9 cellular contexts compared by ENCODE assay signal in genomic region chr12:47408171-47408871, GRCh38.
A peak's percentile ranks its signal among the peaks of the same experiment; 100 is the strongest.
DNase-seq lines count a peak whose midpoint lies in the region; ATAC-seq, FAIRE-seq and TF ChIP-seq lines count a peak whose summit lies in the region.
"Had no signal": no experiment of that assay in that cellular context is flagged by ENCODE, and none has a peak within 500 bp of the region (broad histone marks: within the 10 kb centered on the region; RNA-seq: fewer than 3 reads in every experiment).

No MANE protein-coding gene starts in this region.

- H3K79me2 ChIP-seq in H9 (ENCODE audit: insufficient read depth, low read length): no peaks in the 10 kb centered on the region

- H3K4me1 Mint-ChIP-seq in activated naive CD4-positive, alpha-beta T cell treated with anti-CD3 and anti-CD28 coated beads for 36 hours (ENCODE audit: low read depth): peaks cover 76% of the 10 kb centered on the region
- H3K4me1 Mint-ChIP-seq in H9: no peaks in the 10 kb centered on the region; a peak in 1 of 4 replicates
- H3K4me1 Mint-ChIP-seq in T-helper 2 cell treated with Interferon-gamma antibody and Interleukin-4, amounts not matched to agents 5 μg/mL and 100 μg/mL, for 36 hours (ENCODE audit: low read depth): peaks cover 30% of the 10 kb centered on the region

- H3K23me2 ChIP-seq in H9 (ENCODE audit: insufficient read length, low read depth, low read length, poor library complexity, severe bottlenecking): no peaks in the 10 kb centered on the region

- H3K4me1 ChIP-seq in H9 (ENCODE audit: insufficient read depth, low read length) (no peaks in the 10 kb centered on the region), adrenal gland (replicated peaks in 1 of 2) (no peaks in the 10 kb centered on the region), pancreas (no peaks in the 10 kb centered on the region), suprapubic skin (no peaks in the 10 kb centered on the region)

- no peak overlapping the region for H3K4me3 Mint-ChIP-seq in activated naive CD4-positive, alpha-beta T cell treated with anti-CD3 and anti-CD28 coated beads for 36 hours
- H3K4me3 Mint-ChIP-seq in H9: no peak overlapping the region
- no peak overlapping the region for H3K4me3 Mint-ChIP-seq in T-helper 2 cell treated with Interferon-gamma antibody and Interleukin-4, amounts not matched to agents 5 μg/mL and 100 μg/mL, for 36 hours

- no peak overlapping the region for H3K4ac ChIP-seq in H9 (ENCODE audit: low read depth, low read length)

- H4K20me1 ChIP-seq in H9 (ENCODE audit: control insufficient read depth, insufficient read depth, insufficient read length): no peaks in the 10 kb centered on the region

- no peak overlapping the region for H3K9ac ChIP-seq in H9 (ENCODE audit: extremely low read depth, insufficient read length, low read length)

- H3T11ph ChIP-seq in H9 (ENCODE audit: low read length): no peak overlapping the region

- TF ChIP-seq POLR2A in adrenal gland (IDR thresholded peaks at IDR 0.05) (no peak), suprapubic skin (IDR thresholded peaks at IDR 0.05) (no peak)

- no peak overlapping the region for H3K14ac ChIP-seq in H9 (ENCODE audit: insufficient read depth, low read length)

- no CpG with 5 or more reads among the region's 2 CpGs for WGBS in H9 (ENCODE audit: extremely low coverage, insufficient read length, low lambda C conversion rate)
- 60 to 77% (median 69%) methylated on average over 2 of the region's 2 CpGs for WGBS in adrenal gland, 4 donors
- 59 to 60% methylated on average over 2 of the region's 2 CpGs for WGBS in pancreas, 2 donors
- 69% methylated on average over 2 of the region's 2 CpGs for WGBS in suprapubic skin

- H3K27ac ChIP-seq in H9 (ENCODE audit: insufficient read length, low read depth, low read length): no peak overlapping the region
- no peak overlapping the region for H3K27ac ChIP-seq in adrenal gland
- peak overlapping the region in 1 of 4 donors; percentile 8 for H3K27ac ChIP-seq in pancreas
- H3K27ac ChIP-seq in suprapubic skin: no peak overlapping the region

- H3K27me3 Mint-ChIP-seq in activated naive CD4-positive, alpha-beta T cell treated with anti-CD3 and anti-CD28 coated beads for 36 hours (ENCODE audit: low read depth): no peaks in the 10 kb centered on the region
- no peaks in the 10 kb centered on the region; the same call in 1 of the 2 replicates for H3K27me3 Mint-ChIP-seq in H9 (ENCODE audit: low read depth)
- H3K27me3 Mint-ChIP-seq in T-helper 2 cell treated with Interferon-gamma antibody and Interleukin-4, amounts not matched to agents 5 μg/mL and 100 μg/mL, for 36 hours (ENCODE audit: low read depth): no peaks in the 10 kb centered on the region

- CTCF ChIA-PET in activated naive CD4-positive, alpha-beta T cell treated with anti-CD3 and anti-CD28 coated beads for 36 hours (lab: Charles Lee): interaction anchor here (0.8 to 4.4 kb wide), 7 partner anchors 12 to 376 kb away, joined by 3 to 24 read pairs (median 3); no protein-coding TSS in a partner anchor

- H3K9me3 Mint-ChIP-seq in activated naive CD4-positive, alpha-beta T cell treated with anti-CD3 and anti-CD28 coated beads for 36 hours: no peaks in the 10 kb centered on the region
- peaks cover 0 to 4% of the 10 kb centered on the region in 2 experiments; a peak in 2 of 5 replicates for H3K9me3 Mint-ChIP-seq in H9
- H3K9me3 Mint-ChIP-seq in T-helper 2 cell treated with Interferon-gamma antibody and Interleukin-4, amounts not matched to agents 5 μg/mL and 100 μg/mL, for 36 hours: no peaks in the 10 kb centered on the region

- no peak overlapping the region for H2BK5ac ChIP-seq in H9 (ENCODE audit: insufficient read length, low read length)

- peaks cover 3% of the 10 kb centered on the region for H3K36me3 Mint-ChIP-seq in activated naive CD4-positive, alpha-beta T cell treated with anti-CD3 and anti-CD28 coated beads for 36 hours (ENCODE audit: low read depth)
- no peaks in the 10 kb centered on the region for H3K36me3 Mint-ChIP-seq in H9 (ENCODE audit: insufficient read depth in 1 of 3, low read depth in 3 of 3)
- H3K36me3 Mint-ChIP-seq in T-helper 2 cell treated with Interferon-gamma antibody and Interleukin-4, amounts not matched to agents 5 μg/mL and 100 μg/mL, for 36 hours (ENCODE audit: low read depth): no peaks in the 10 kb centered on the region

- no peak overlapping the region for H3K23ac ChIP-seq in H9 (ENCODE audit: insufficient read length, low read depth, low read length)

- TF ChIP-seq EP300 in suprapubic skin (IDR thresholded peaks at IDR 0.05): no peak

- no peak overlapping the region for H4K5ac ChIP-seq in H9 (ENCODE audit: insufficient read length, low read depth, low read length)

- no peak overlapping the region for H2AK5ac ChIP-seq in H9 (ENCODE audit: insufficient read length, low read length)

- H3K4me2 ChIP-seq in H9 (ENCODE audit: insufficient read depth, insufficient read length, low read length): no peak overlapping the region

- no peak overlapping the region for H4K8ac ChIP-seq in H9 (replicated peaks; ENCODE audit: insufficient read length, low read depth, low read length)

- H3K27me3 ChIP-seq in H9 (ENCODE audit: insufficient read depth, low read length) (no peaks in the 10 kb centered on the region), adrenal gland (no peaks in the 10 kb centered on the region), pancreas (no peaks in the 10 kb centered on the region), suprapubic skin (no peaks in the 10 kb centered on the region)

- peak; percentile 81 to 96 (median 86) for ATAC-seq in pancreas

- no peak overlapping the region for H3K4me3 ChIP-seq in adrenal gland
- H3K4me3 ChIP-seq in pancreas: no peak overlapping the region
- H3K4me3 ChIP-seq in suprapubic skin: no peak overlapping the region

- H3K9me3 ChIP-seq in H9 (ENCODE audit: control insufficient read depth, low read depth, low read length): no peaks in the 10 kb centered on the region
- H3K9me3 ChIP-seq in adrenal gland (replicated peaks in 1 of 3): no peaks in the 10 kb centered on the region
- no peaks in the 10 kb centered on the region for H3K9me3 ChIP-seq in pancreas
- H3K9me3 ChIP-seq in suprapubic skin: no peaks in the 10 kb centered on the region

- TF ChIP-seq CTCF in H9 (conservative IDR thresholded peaks at IDR 0.05) (peak; percentile 69), LNCAP (IDR thresholded peaks at IDR 0.05) (peak; percentile 49; the same call in 1 of the 2 replicates), adrenal gland (IDR thresholded peaks at IDR 0.05) (peak in 4 of 6 experiments; percentile 4 to 33 (median 26)), pancreas (IDR thresholded peaks at IDR 0.05) (no peak), suprapubic skin (IDR thresholded peaks at IDR 0.05) (peak in 1 of 2 donors; percentile 7)

- no peak overlapping the region for H3K56ac ChIP-seq in H9 (ENCODE audit: insufficient read length, low read depth, low read length)

- no peak overlapping the region for H2AFZ ChIP-seq in H9 (ENCODE audit: low read length)

- H2BK20ac ChIP-seq in H9 (ENCODE audit: low read depth, low read length, poor library complexity, severe bottlenecking): no peak overlapping the region

- H3K18ac ChIP-seq in H9 (ENCODE audit: insufficient read length, low read depth, low read length): no peak overlapping the region

- peak; percentile 73 for DNase-seq in activated naive CD4-positive, alpha-beta T cell treated with anti-CD3 and anti-CD28 coated beads for 36 hours
- DNase-seq in activated naive CD4-positive, alpha-beta T cell treated with anti-CD3 and anti-CD28 coated beads, Interleukin-2, amount 50 U/mL, for 16 hours: no peak
- DNase-seq in H9 (peak; percentile 54), adrenal gland (peak in 1 of 7 donors; percentile 8), pancreas (peak in 2 of 6 donors; percentile 12 to 35), suprapubic skin (ENCODE audit: low spot score in 2 of 2) (no peak)
- DNase-seq in T-helper 2 cell treated with Interferon-gamma antibody and Interleukin-4, amounts not matched to agents 5 μg/mL and 100 μg/mL, for 36 hours (ENCODE audit: low spot score): no peak

- no peaks in the 10 kb centered on the region for H3K79me1 ChIP-seq in H9 (ENCODE audit: insufficient read depth, low read depth, low read length, poor library complexity, severe bottlenecking)

- no peak overlapping the region for H2BK12ac ChIP-seq in H9 (ENCODE audit: insufficient read length, low read depth, low read length)

- peak overlapping the region; percentile 60 for H3K27ac Mint-ChIP-seq in activated naive CD4-positive, alpha-beta T cell treated with anti-CD3 and anti-CD28 coated beads for 36 hours
- no peak overlapping the region for H3K27ac Mint-ChIP-seq in H9
- no peak overlapping the region for H3K27ac Mint-ChIP-seq in T-helper 2 cell treated with Interferon-gamma antibody and Interleukin-4, amounts not matched to agents 5 μg/mL and 100 μg/mL, for 36 hours

- no peak for FAIRE-seq in pancreas (lab: Jason Lieb, UNC)
- FAIRE-seq: astrocyte had no signal

- H4K91ac ChIP-seq in H9 (ENCODE audit: insufficient read length, low read depth, low read length): no peak overlapping the region

- H2BK15ac ChIP-seq in H9 (ENCODE audit: low read depth, low read length): 0 out of 2 replicates have a peak overlapping the region, but pooled peaks have one; percentile 80

- H3K36me3 ChIP-seq in adrenal gland (replicated peaks in 1 of 2) (no peaks in the 10 kb centered on the region), pancreas (no peaks in the 10 kb centered on the region), suprapubic skin (no peaks in the 10 kb centered on the region)

- intact Hi-C loops in activated naive CD4-positive, alpha-beta T cell treated with anti-CD3 and anti-CD28 coated beads for 36 hours (cut with micrococcal nuclease): loop anchor here (1.0 kb wide), 1 partner anchor 376 kb away; no protein-coding TSS in a partner anchor
- intact Hi-C loops in adrenal gland (cut with DNase I): loop anchor here in 1 of 2 donors (10.0 kb wide), 1 partner anchor 374 kb away; no protein-coding TSS in a partner anchor
- intact Hi-C loops in pancreas (cut with DNase I): no loop called here

- H2BK120ac ChIP-seq in H9 (ENCODE audit: low read depth, low read length, poor library complexity, severe bottlenecking): no peak overlapping the region

Comparison
In these comparisons a context has a peak if more than half of its experiments do, and no peak if none do; other contexts are left out.
1. DNase-seq: peak in activated naive CD4-positive, alpha-beta T cell treated with anti-CD3 and anti-CD28 coated beads for 36 hours (single experiment) and H9 (single experiment); none in activated naive CD4-positive, alpha-beta T cell treated with anti-CD3 and anti-CD28 coated beads, Interleukin-2, amount 50 U/mL, for 16 hours (single experiment), T-helper 2 cell treated with Interferon-gamma antibody and Interleukin-4, amounts not matched to agents 5 μg/mL and 100 μg/mL, for 36 hours (single experiment) and suprapubic skin (0 of 2).
2. CTCF ChIP-seq: peak in H9 (single experiment), LNCAP (single experiment) and adrenal gland (4 of 6); none in pancreas (0 of 4).